Comparison of ENCODE assay signal across 1 cellular context in the genomic region with DNA sequence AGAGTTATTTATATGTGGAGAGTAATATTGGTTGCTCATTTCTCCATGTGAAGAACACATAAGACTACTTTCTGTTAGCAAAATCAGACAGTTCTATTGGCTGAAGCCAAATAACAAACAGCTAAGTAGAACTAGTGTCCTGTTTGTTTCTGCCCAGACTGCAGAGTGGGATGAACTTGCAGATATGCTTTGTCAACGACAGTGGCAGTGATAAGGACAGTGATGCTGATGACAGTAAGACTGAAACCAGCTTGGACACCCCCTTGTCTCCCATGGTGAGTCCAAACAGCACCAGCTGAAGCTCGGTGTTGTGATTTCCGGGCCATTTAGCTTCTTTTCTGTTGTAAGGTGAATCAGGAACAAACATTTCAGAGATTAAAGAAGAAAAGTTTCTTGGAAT.
TF ChIP-seq lines count a peak whose summit lies in the region.

No MANE protein-coding gene starts in this region.

TF ChIP-seq in HepG2, 621 proteins besides CTCF, POLR2A, EP300 and RAD21 (continued from another document):
- TF ChIP-seq NFIC (IDR thresholded peaks at IDR 0.05; ENCODE audit: low read length) = no peak
- TF ChIP-seq ZNF354B (CRISPR knock-in tag; IDR thresholded peaks at IDR 0.05) = no peak
- TF ChIP-seq, protein P1, sequence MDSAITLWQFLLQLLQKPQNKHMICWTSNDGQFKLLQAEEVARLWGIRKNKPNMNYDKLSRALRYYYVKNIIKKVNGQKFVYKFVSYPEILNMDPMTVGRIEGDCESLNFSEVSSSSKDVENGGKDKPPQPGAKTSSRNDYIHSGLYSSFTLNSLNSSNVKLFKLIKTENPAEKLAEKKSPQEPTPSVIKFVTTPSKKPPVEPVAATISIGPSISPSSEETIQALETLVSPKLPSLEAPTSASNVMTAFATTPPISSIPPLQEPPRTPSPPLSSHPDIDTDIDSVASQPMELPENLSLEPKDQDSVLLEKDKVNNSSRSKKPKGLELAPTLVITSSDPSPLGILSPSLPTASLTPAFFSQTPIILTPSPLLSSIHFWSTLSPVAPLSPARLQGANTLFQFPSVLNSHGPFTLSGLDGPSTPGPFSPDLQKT (CRISPR knock-in tag; IDR thresholded peaks at IDR 0.05; ENCODE audit: borderline replicate concordance) = no peak
- no peak for TF ChIP-seq ZNF75D (CRISPR knock-in tag; IDR thresholded peaks at IDR 0.05; ENCODE audit: borderline replicate concordance)
- TF ChIP-seq TCF12 (IDR thresholded peaks at IDR 0.05) = no peak
- TF ChIP-seq TCF12 (CRISPR knock-in tag; IDR thresholded peaks at IDR 0.05) = no peak
- no peak for TF ChIP-seq ZNF232 (CRISPR knock-in tag; IDR thresholded peaks at IDR 0.05; ENCODE audit: borderline replicate concordance)
